In genomic region chr3:127781411-127782001, GRCh38 we compare ENCODE assay signal across 15 cellular contexts. TPM values are rescaled to one million over a fixed set of nuclear protein-coding genes. Genes with fewer than 3 reads are reported as not detected.
A peak's percentile ranks its signal among the peaks of the same experiment; 100 is the strongest.
DNase-seq lines count a peak whose midpoint lies in the region; ATAC-seq, FAIRE-seq and TF ChIP-seq lines count a peak whose summit lies in the region.
"Had no signal": no experiment of that assay in that cellular context is flagged by ENCODE, and none has a peak within 500 bp of the region (broad histone marks: within the 10 kb centered on the region; RNA-seq: fewer than 3 reads in every experiment).

No MANE protein-coding gene starts in this region.

- intact Hi-C loops in kidney (cut with DNase I) (no loop called here), thyroid gland (cut with DNase I) (no loop called here)

- no peak for DNase-seq in HL-60 (ENCODE audit: low read depth in 1 of 2, low spot score in 1 of 2)
- DNase-seq in chondrocyte (ENCODE audit: low spot score) = no peak
- peak; percentile 74 for DNase-seq in kidney
- DNase-seq in thyroid gland = peak in 1 of 2 donors; percentile 12
- no peak for DNase-seq in activated T-cell treated with anti-CD3 and anti-CD28 coated beads for 4 hours
- DNase-seq in SIG-M5 treated with dmso at 0.1 percent for 504 hours (lab: John Stamatoyannopoulos, UW; ENCODE audit: unreplicated experiment) = no peak
- DNase-seq: activated T-cell treated with anti-CD3 and anti-CD28 coated beads, Interleukin-2, amount 50 U/mL, for 4 hours; DND-41; HCEC 1CT; NCI-H1436; stimulated activated CD4-positive, alpha-beta T cell treated with anti-CD3 and anti-CD28 coated beads, Interleukin-4, amount 100 ng/mL, for 1 hour had no signal

- WGBS in thyroid gland, 2 donors = 65 to 76% methylated on average over 15 of the region's 15 CpGs

- H3K36me3 Mint-ChIP-seq in chondrocyte (ENCODE audit: low read depth) = peaks cover 6% of the 10 kb centered on the region

- FAIRE-seq in kidney (lab: Jason Lieb, UNC) = no peak
- FAIRE-seq: colon, TTC549 had no signal

- H3K27me3 ChIP-seq in HL-60 (ENCODE audit: insufficient read depth, poor library complexity, severe bottlenecking) (no peaks in the 10 kb centered on the region), thyroid gland (no peaks in the 10 kb centered on the region)

- no peak overlapping the region for H3K9ac ChIP-seq in kidney (ENCODE audit: low read length in 2 of 2)

- peak overlapping the region; percentile 0 for H3K4me3 Mint-ChIP-seq in chondrocyte (ENCODE audit: unreplicated experiment)
- H3K4me3 Mint-ChIP-seq: activated T-cell treated with anti-CD3 and anti-CD28 coated beads, Interleukin-2, amount 50 U/mL, for 4 hours had no signal

- peaks cover 58% of the 10 kb centered on the region for H3K4me1 Mint-ChIP-seq in chondrocyte (ENCODE audit: low read depth)

- H3K36me3 ChIP-seq in kidney (ENCODE audit: control insufficient read depth in 1 of 2, insufficient read depth in 2 of 2, low read length in 2 of 2) (peaks cover 0 to 4% of the 10 kb centered on the region in 2 donors), thyroid gland (no peaks in the 10 kb centered on the region)

- H3K9me3 Mint-ChIP-seq in chondrocyte (ENCODE audit: low read depth) = no peaks in the 10 kb centered on the region

- H3K9me3 ChIP-seq in kidney (ENCODE audit: control insufficient read depth in 1 of 2, low read length in 2 of 2) = peaks cover 0 to 5% of the 10 kb centered on the region in 2 donors
- H3K9me3 ChIP-seq in thyroid gland = no peaks in the 10 kb centered on the region

- TF ChIP-seq CTCF in HL-60 (IDR thresholded peaks at IDR 0.05; ENCODE audit: insufficient read depth, low read length) = no peak
- TF ChIP-seq CTCF in chondrocyte (IDR thresholded peaks at IDR 0.05) = no peak
- no peak for TF ChIP-seq CTCF in kidney (IDR thresholded peaks at IDR 0.05; ENCODE audit: borderline replicate concordance, extremely low read depth, insufficient read depth)
- no peak for TF ChIP-seq CTCF in thyroid gland (IDR thresholded peaks at IDR 0.05)

- H3K27ac ChIP-seq in HL-60 (replicated peaks) (peak overlapping the region; percentile 42), kidney (ENCODE audit: low read depth in 2 of 2, low read length in 2 of 2) (no peak overlapping the region), thyroid gland (peak overlapping the region in 2 of 3 donors; percentile 5 to 38)

- no peaks in the 10 kb centered on the region for H3K27me3 Mint-ChIP-seq in chondrocyte (ENCODE audit: low read depth)

- H3K4me1 ChIP-seq in kidney (ENCODE audit: control insufficient read depth in 1 of 2, insufficient read depth in 1 of 2, low read depth in 1 of 2, low read length in 2 of 2) (peaks cover 24 to 25% of the 10 kb centered on the region in 2 donors), thyroid gland (peaks cover 0 to 9% of the 10 kb centered on the region in 2 donors)

- TF ChIP-seq POLR2A in thyroid gland (IDR thresholded peaks at IDR 0.05) = no peak

- ATAC-seq in HG03521 (IDR thresholded peaks at IDR 0.05; ENCODE audit: unreplicated experiment) (no peak), GM18868 (IDR thresholded peaks at IDR 0.05; ENCODE audit: unreplicated experiment) (no peak)
- ATAC-seq: activated T-cell treated with anti-CD3 and anti-CD28 coated beads, Interleukin-2, amount 50 U/mL, for 4 hours had no signal

- peak overlapping the region; percentile 68 for H3K27ac Mint-ChIP-seq in chondrocyte (ENCODE audit: unreplicated experiment)

- H3K4me3 ChIP-seq in HL-60 (replicated peaks; ENCODE audit: insufficient read depth, low read length) (no peak overlapping the region), kidney (ENCODE audit: low read length in 2 of 2) (no peak overlapping the region), thyroid gland (replicated peaks in 1 of 3) (no peak overlapping the region)

RNA-seq across cellular contexts. Expression of gene MGLL, which starts 40.8 kb away (rescaled TPM):
- total RNA-seq in chondrocyte (36.4 to 61.0 TPM (median 59.5 TPM) in 3 replicates), kidney (250 TPM), thyroid gland (10 to 100 TPM; 12.4 to 24.7 (median 18.4) TPM)
- polyA plus RNA-seq in kidney (ENCODE audit: insufficient read depth, low read depth, low replicate concordance) = 74.2 TPM

Comparison
In these comparisons a context has a peak if more than half of its experiments do, and no peak if none do; other contexts are left out.
1. H3K27ac ChIP-seq: peak in HL-60 (single experiment) and thyroid gland (2 of 3); none in kidney (0 of 2).